24 cellular contexts compared by ENCODE assay signal in genomic region chr7:129405527-129405926, GRCh38.
"Had no signal": no experiment of that assay in that cellular context is flagged by ENCODE, and none has a peak within 500 bp of the region (broad histone marks: within the 10 kb centered on the region; RNA-seq: fewer than 3 reads in every experiment).

No MANE protein-coding gene starts in this region.

- ATAC-seq: activated CD8-positive, alpha-beta memory T cell treated with anti-CD3 and anti-CD28 coated beads, Interleukin-2, amount 10 ng/mL, durations not matched to agents 7 days and 5 days; activated CD8-positive, alpha-beta T cell treated with anti-CD3 and anti-CD28 coated beads, Interleukin-2, amount 10 ng/mL, durations not matched to agents 7 days and 5 days; effector memory CD8-positive, alpha-beta T cell; left lung; natural killer cell; stimulated activated naive B cell treated with anti-CD40 and anti-IgM and Interleukin-4, amounts not matched to agents 10 μg/mL and 1 μg/mL and 100 μg/mL, for 72 hours had no signal

- H3K27ac Mint-ChIP-seq: activated CD8-positive, alpha-beta memory T cell treated with anti-CD3 and anti-CD28 coated beads, Interleukin-2, amount 10 ng/mL, durations not matched to agents 7 days and 5 days; activated CD8-positive, alpha-beta T cell treated with anti-CD3 and anti-CD28 coated beads, Interleukin-2, amount 10 ng/mL, durations not matched to agents 7 days and 5 days; effector memory CD8-positive, alpha-beta T cell; natural killer cell; neural progenitor cell; stimulated activated naive B cell treated with anti-CD40 and anti-IgM and Interleukin-4, amounts not matched to agents 10 μg/mL and 1 μg/mL and 100 μg/mL, for 72 hours had no signal

- H3K27me3 Mint-ChIP-seq: activated CD8-positive, alpha-beta memory T cell treated with anti-CD3 and anti-CD28 coated beads, Interleukin-2, amount 10 ng/mL, durations not matched to agents 7 days and 5 days; effector memory CD8-positive, alpha-beta T cell; stimulated activated naive B cell treated with anti-CD40 and anti-IgM and Interleukin-4, amounts not matched to agents 10 μg/mL and 1 μg/mL and 100 μg/mL, for 72 hours had no signal

- H3K9me3 Mint-ChIP-seq: effector memory CD8-positive, alpha-beta T cell; natural killer cell; neural progenitor cell; stimulated activated naive B cell treated with anti-CD40 and anti-IgM and Interleukin-4, amounts not matched to agents 10 μg/mL and 1 μg/mL and 100 μg/mL, for 72 hours had no signal

- H3K4me1 Mint-ChIP-seq: stimulated activated naive B cell treated with anti-CD40 and anti-IgM and Interleukin-4, amounts not matched to agents 10 μg/mL and 1 μg/mL and 100 μg/mL, for 72 hours had no signal

- DNase-seq: activated CD4-positive, alpha-beta T cell treated with anti-CD3 and anti-CD28 coated beads for 4 hours; activated CD4-positive, CD25-positive, alpha-beta regulatory T cell; activated CD8-positive, alpha-beta memory T cell treated with anti-CD3 and anti-CD28 coated beads, Interleukin-2, amount 10 ng/mL, durations not matched to agents 7 days and 5 days; activated CD8-positive, alpha-beta T cell treated with anti-CD3 and anti-CD28 coated beads, Interleukin-2, amount 10 ng/mL, durations not matched to agents 7 days and 5 days; activated naive CD4-positive, alpha-beta T cell; amniotic stem cell; caudate nucleus; cortex of kidney; effector memory CD8-positive, alpha-beta T cell; erythroblast; gastrocnemius medialis; glutamatergic neuron; left lung; mesendoderm; natural killer cell; occipital lobe; stimulated activated CD4-positive, alpha-beta T cell treated with anti-CD3 and anti-CD28 coated beads, Interleukin-2, amount 100 ng/mL, for 24 hours; stimulated activated naive B cell treated with anti-CD40 and anti-IgM and Interleukin-4, amounts not matched to agents 10 μg/mL and 1 μg/mL and 100 μg/mL, for 72 hours; testis; transverse colon had no signal

- H3K4me3 ChIP-seq: gastrocnemius medialis, left lung, lung, neural progenitor cell, right atrium auricular region, smooth muscle cell, testis, transverse colon had no signal

- H3K4me3 Mint-ChIP-seq: activated CD8-positive, alpha-beta memory T cell treated with anti-CD3 and anti-CD28 coated beads, Interleukin-2, amount 10 ng/mL, durations not matched to agents 7 days and 5 days; activated CD8-positive, alpha-beta T cell treated with anti-CD3 and anti-CD28 coated beads, Interleukin-2, amount 10 ng/mL, durations not matched to agents 7 days and 5 days; effector memory CD8-positive, alpha-beta T cell; natural killer cell; neural progenitor cell; stimulated activated naive B cell treated with anti-CD40 and anti-IgM and Interleukin-4, amounts not matched to agents 10 μg/mL and 1 μg/mL and 100 μg/mL, for 72 hours had no signal
